In the genomic region with DNA sequence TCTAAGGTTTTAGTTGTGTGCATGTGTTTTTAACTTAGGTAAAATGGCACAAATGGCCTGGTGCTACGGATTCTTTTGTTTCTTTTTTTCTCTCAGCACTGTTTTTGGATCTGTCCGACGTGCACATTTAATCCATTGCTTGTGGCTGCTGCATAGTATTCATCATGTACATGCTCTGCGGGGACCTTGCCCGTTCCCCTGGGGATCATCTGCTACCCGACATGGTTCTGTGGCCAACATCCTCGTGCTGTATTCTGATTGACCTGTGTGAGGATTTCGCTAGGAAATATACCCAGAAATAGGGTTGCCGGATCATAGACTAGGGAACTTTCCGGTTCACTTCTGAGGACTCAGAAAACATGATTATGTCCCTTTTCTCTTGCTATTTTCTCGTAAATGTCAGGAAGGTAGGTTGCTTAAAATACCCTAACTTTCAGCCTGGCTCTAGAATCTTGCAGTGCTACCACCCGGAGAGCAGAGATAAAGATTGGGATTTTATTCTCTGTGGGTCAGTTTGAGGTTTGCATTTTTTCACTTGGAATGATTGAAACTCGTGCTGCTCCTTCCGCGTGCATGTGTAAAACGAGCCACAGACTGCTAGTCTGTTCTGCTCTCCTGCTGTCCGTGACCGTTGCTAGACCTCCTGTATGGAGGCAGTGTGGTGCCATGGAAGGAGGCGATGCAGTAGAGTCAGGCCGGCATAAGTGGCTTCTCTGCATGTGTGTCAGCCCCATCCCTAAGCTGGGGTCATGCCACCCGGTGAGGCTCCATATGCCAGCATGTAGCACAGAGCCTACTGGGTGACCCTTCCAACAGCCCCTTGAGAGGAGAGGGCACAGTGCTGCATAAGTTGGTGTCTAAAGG, we compare ENCODE assay signal across 15 cellular contexts. TPM values are rescaled to one million over a fixed set of nuclear protein-coding genes. Genes with fewer than 3 reads are reported as not detected.
DNase-seq lines count a peak whose midpoint lies in the region; TF ChIP-seq lines count a peak whose summit lies in the region.
"Had no signal": no experiment of that assay in that cellular context is flagged by ENCODE, and none has a peak within 500 bp of the region (broad histone marks: within the 10 kb centered on the region; RNA-seq: fewer than 3 reads in every experiment).

No MANE protein-coding gene starts in this region.

- no peaks in the 10 kb centered on the region for H3K27me3 Mint-ChIP-seq in T-helper 1 cell treated with Interleukin-12 subunit alpha and Interleukin-12 subunit beta and Interleukin-4 antibody, amounts not matched to agents 30 μg/mL and 1 μg/mL, for 36 hours (ENCODE audit: low read depth)

- peaks cover 59% of the 10 kb centered on the region for H3K4me1 Mint-ChIP-seq in T-helper 1 cell treated with Interleukin-12 subunit alpha and Interleukin-12 subunit beta and Interleukin-4 antibody, amounts not matched to agents 30 μg/mL and 1 μg/mL, for 36 hours (ENCODE audit: low read depth)

- H3K27ac Mint-ChIP-seq in T-helper 1 cell treated with Interleukin-12 subunit alpha and Interleukin-12 subunit beta and Interleukin-4 antibody, amounts not matched to agents 30 μg/mL and 1 μg/mL, for 36 hours: peak overlapping the region; percentile 70

- peak overlapping the region; percentile 55 for H3K4me3 Mint-ChIP-seq in T-helper 1 cell treated with Interleukin-12 subunit alpha and Interleukin-12 subunit beta and Interleukin-4 antibody, amounts not matched to agents 30 μg/mL and 1 μg/mL, for 36 hours

- no peak for TF ChIP-seq CTCF in osteoblast (IDR thresholded peaks at IDR 0.05; ENCODE audit: extremely low read depth, low read depth, low read length)

- H2AFZ ChIP-seq in osteoblast (ENCODE audit: low read length): no peak overlapping the region

- H3K9me3 Mint-ChIP-seq in T-helper 1 cell treated with Interleukin-12 subunit alpha and Interleukin-12 subunit beta and Interleukin-4 antibody, amounts not matched to agents 30 μg/mL and 1 μg/mL, for 36 hours: peaks cover 6% of the 10 kb centered on the region

- H3K79me2 ChIP-seq in osteoblast (ENCODE audit: insufficient read depth, low read length): peaks cover 54% of the 10 kb centered on the region

- peak overlapping the region; percentile 3 for H3K4me2 ChIP-seq in osteoblast (ENCODE audit: insufficient read depth, low read length)

- no peaks in the 10 kb centered on the region for H3K27me3 ChIP-seq in osteoblast (ENCODE audit: insufficient read depth, low read length)
- H3K27me3 ChIP-seq: heart right ventricle had no signal

- H4K20me1 ChIP-seq in osteoblast (ENCODE audit: insufficient read depth, low read length): peaks cover 50% of the 10 kb centered on the region

- peaks cover 40% of the 10 kb centered on the region for H3K36me3 Mint-ChIP-seq in T-helper 1 cell treated with Interleukin-12 subunit alpha and Interleukin-12 subunit beta and Interleukin-4 antibody, amounts not matched to agents 30 μg/mL and 1 μg/mL, for 36 hours (ENCODE audit: low read depth)

- DNase-seq in T-helper 1 cell (no peak), astrocyte of the hippocampus (ENCODE audit: low read depth, low spot score) (peak; percentile 47), osteoblast (ENCODE audit: insufficient read length, low spot score, missing footprints) (no peak), Kasumi-1 (lab: John Stamatoyannopoulos, UW) (no peak), iPS-NIHi11 (ENCODE audit: low spot score) (no peak), NOMO-1 treated with dmso at 0.1 percent for 144 hours (lab: John Stamatoyannopoulos, UW; ENCODE audit: unreplicated experiment) (no peak)
- DNase-seq: 8988T; activated CD4-positive, CD25-positive, alpha-beta regulatory T cell; activated gamma-delta T cell; COR-L47; heart right ventricle; spleen; substantia nigra had no signal

- H3K36me3 ChIP-seq in KOPT-K1 (ENCODE audit: insufficient read depth, low read length) (peaks cover 4% of the 10 kb centered on the region; the same call in 1 of the 2 replicates), osteoblast (ENCODE audit: insufficient read depth, low read length) (no peaks in the 10 kb centered on the region)
- H3K36me3 ChIP-seq: heart right ventricle, spleen had no signal

- H3K9me3 ChIP-seq in KOPT-K1 (ENCODE audit: insufficient read depth, low read length, poor library complexity, severe bottlenecking) (no peaks in the 10 kb centered on the region), osteoblast (ENCODE audit: low read depth, low read length) (no peaks in the 10 kb centered on the region)
- H3K9me3 ChIP-seq: spleen had no signal

- H3K27ac ChIP-seq in KOPT-K1 (ENCODE audit: low read depth, low read length, poor library complexity, severe bottlenecking): peak overlapping the region; percentile 96
- no peak overlapping the region for H3K27ac ChIP-seq in osteoblast (ENCODE audit: low read depth, low read length)

- H3K4me3 ChIP-seq in osteoblast (ENCODE audit: insufficient read depth, low read length): no peak overlapping the region
- H3K4me3 ChIP-seq: heart right ventricle, spleen had no signal

- peaks cover 15% of the 10 kb centered on the region for H3K4me1 ChIP-seq in osteoblast (ENCODE audit: insufficient read depth, low read length)

RNA-seq across cellular contexts. Expression of gene LDHD, which starts 42.8 kb away (rescaled TPM):
- 2.7 and 3.6 TPM in 2 replicates for total RNA-seq in osteoblast
